ENCODE assay signal across 8 cellular contexts in genomic region chr7:100465702-100466311, GRCh38. TPM values are rescaled to one million over a fixed set of nuclear protein-coding genes. Genes with fewer than 3 reads are reported as not detected.
DNase-seq lines count a peak whose midpoint lies in the region; ATAC-seq and TF ChIP-seq lines count a peak whose summit lies in the region.

No MANE protein-coding gene starts in this region.

- TF ChIP-seq CTCF in breast epithelium (IDR thresholded peaks at IDR 0.05): peak in 2 of 3 donors; percentile 57 to 73

- H3K9me3 Mint-ChIP-seq in activated T-helper 17 cell treated with anti-CD3 and anti-CD28 coated beads, Interleukin-2, amount 50 U/mL, for 72 hours: no peaks in the 10 kb centered on the region

- H3K27me3 ChIP-seq in breast epithelium: no peaks in the 10 kb centered on the region

- no peaks in the 10 kb centered on the region for H3K9me3 ChIP-seq in breast epithelium

- intact Hi-C loops in breast epithelium (cut with DNase I; ENCODE audit: low total_unique reads): loop anchor here (5.0 kb wide), 1 partner anchor 96 kb away; no protein-coding TSS in a partner anchor

- no peaks in the 10 kb centered on the region for H3K27me3 Mint-ChIP-seq in activated T-helper 17 cell treated with anti-CD3 and anti-CD28 coated beads, Interleukin-2, amount 50 U/mL, for 72 hours

- no peak overlapping the region for H3K27ac Mint-ChIP-seq in activated T-helper 17 cell treated with anti-CD3 and anti-CD28 coated beads, Interleukin-2, amount 50 U/mL, for 72 hours

- no peak for ATAC-seq in activated T-helper 17 cell treated with anti-CD3 and anti-CD28 coated beads, Interleukin-2, amount 50 U/mL, for 72 hours (replicated peaks)

- no peak overlapping the region for H3K4me3 Mint-ChIP-seq in activated T-helper 17 cell treated with anti-CD3 and anti-CD28 coated beads, Interleukin-2, amount 50 U/mL, for 72 hours

- peaks cover 89% of the 10 kb centered on the region for H3K36me3 Mint-ChIP-seq in activated T-helper 17 cell treated with anti-CD3 and anti-CD28 coated beads, Interleukin-2, amount 50 U/mL, for 72 hours (ENCODE audit: low read depth)

- H3K4me3 ChIP-seq in breast epithelium: peak overlapping the region in 1 of 3 donors; percentile 32

- no peaks in the 10 kb centered on the region for H3K36me3 ChIP-seq in breast epithelium

- H3K4me1 ChIP-seq in breast epithelium: peaks cover 0 to 18% of the 10 kb centered on the region in 2 donors

- no peak for TF ChIP-seq POLR2A in breast epithelium (IDR thresholded peaks at IDR 0.05)

- H3K27ac ChIP-seq in breast epithelium: peak overlapping the region; percentile 77 to 81

- no peaks in the 10 kb centered on the region for H3K4me1 Mint-ChIP-seq in activated T-helper 17 cell treated with anti-CD3 and anti-CD28 coated beads, Interleukin-2, amount 50 U/mL, for 72 hours

- DNase-seq in DMS53 (lab: John Stamatoyannopoulos, UW) (peak; percentile 74), DMS53 treated with DMSO at 0.1 percent for 48 hours (lab: John Stamatoyannopoulos, UW; ENCODE audit: unreplicated experiment) (no peak), NCI-H2171 treated with DMSO at 0.1 percent for 48 hours (lab: John Stamatoyannopoulos, UW) (peak; percentile 57), breast epithelium (ENCODE audit: low spot score in 2 of 2) (peak; percentile 77 to 89), iPS-NIHi7 (ENCODE audit: extremely low spot score) (peak; percentile 90), stromal cell of bone marrow (ENCODE audit: low read depth) (peak; percentile 68), HPDE6-E6E7 (ENCODE audit: extremely low spot score) (no peak)

RNA-seq across cellular contexts. Expression of gene SPACDR, which starts 1.7 kb away (rescaled TPM):
- total RNA-seq in breast epithelium: not detected
- 10 to 100 TPM in 1 of 2 donors, 1 to 10 TPM in 1; 3.3 to 17.3 TPM for total RNA-seq in activated T-helper 17 cell treated with anti-CD3 and anti-CD28 coated beads, Interleukin-2, amount 50 U/mL, for 72 hours

RNA-seq across cellular contexts. Expression of gene TSC22D4, which starts 13.2 kb away (rescaled TPM):
- total RNA-seq in breast epithelium: 10 to 100 TPM; 17.0 to 23.7 (median 19.7) TPM
- 100 to 1,000 TPM in 1 of 2 donors, 10 to 100 TPM in 1; 88.5 to 163 TPM for total RNA-seq in activated T-helper 17 cell treated with anti-CD3 and anti-CD28 coated beads, Interleukin-2, amount 50 U/mL, for 72 hours

RNA-seq across cellular contexts. Expression of gene NYAP1, which starts 17.9 kb away (rescaled TPM):
- total RNA-seq in breast epithelium: under 1 TPM; 0.48 to 0.66 (median 0.59) TPM
- total RNA-seq in activated T-helper 17 cell treated with anti-CD3 and anti-CD28 coated beads, Interleukin-2, amount 50 U/mL, for 72 hours: under 1 TPM; 0.15 to 0.19 TPM

RNA-seq across cellular contexts. Expression of gene PPP1R35, which starts 29.5 kb away (rescaled TPM):
- total RNA-seq in breast epithelium: 10 to 100 TPM; 14.1 to 42.6 (median 32.6) TPM
- total RNA-seq in activated T-helper 17 cell treated with anti-CD3 and anti-CD28 coated beads, Interleukin-2, amount 50 U/mL, for 72 hours: 10 to 100 TPM; 51.2 to 63.6 TPM

RNA-seq across cellular contexts. Expression of gene MEPCE, which starts 36.2 kb away (rescaled TPM):
- total RNA-seq in breast epithelium: 10 to 100 TPM; 26.5 to 41.4 (median 40.6) TPM
- 10 to 100 TPM; 59.5 to 65.2 TPM for total RNA-seq in activated T-helper 17 cell treated with anti-CD3 and anti-CD28 coated beads, Interleukin-2, amount 50 U/mL, for 72 hours

Comparison
In these comparisons a context has a peak if more than half of its experiments do, and no peak if none do; other contexts are left out.
1. DNase-seq: peak in DMS53 (single experiment), NCI-H2171 treated with DMSO at 0.1 percent for 48 hours (single experiment), breast epithelium (2 of 2), iPS-NIHi7 (single experiment) and stromal cell of bone marrow (single experiment); none in DMS53 treated with DMSO at 0.1 percent for 48 hours (single experiment) and HPDE6-E6E7 (single experiment).